In genomic region chr10:133275683-133276092, GRCh38 we compare ENCODE assay signal across 8 cellular contexts. TPM values are rescaled to one million over a fixed set of nuclear protein-coding genes. Genes with fewer than 3 reads are reported as not detected.
DNase-seq lines count a peak whose midpoint lies in the region; ATAC-seq and TF ChIP-seq lines count a peak whose summit lies in the region.

No MANE protein-coding gene starts in this region.

- H3K36me3 ChIP-seq in CD4-positive, alpha-beta memory T cell (ENCODE audit: insufficient read depth, low read length), result peaks cover 22% of the 10 kb centered on the region

- peak overlapping the region; percentile 90 to 94 (median 92) for H3K4me3 Mint-ChIP-seq in CD4-positive, alpha-beta memory T cell
- H3K4me3 Mint-ChIP-seq in activated T-helper 2 cell treated with anti-CD3 and anti-CD28 coated beads, Interferon-gamma antibody, Interleukin-2, Interleukin-4, amounts not matched to agents 10 μg/mL and 5 μg/mL and 100 μg/mL, durations not matched to agents 14 hours and 24 hours and 36 hours (ENCODE audit: low read depth), result peak overlapping the region; percentile 91
- H3K4me3 Mint-ChIP-seq in neural crest cell (peak overlapping the region; percentile 27), osteocyte (ENCODE audit: unreplicated experiment) (no peak overlapping the region)

- peaks cover 15 to 53% (median 35%) of the 10 kb centered on the region in 4 donors for H3K4me1 Mint-ChIP-seq in CD4-positive, alpha-beta memory T cell
- peaks cover 18% of the 10 kb centered on the region for H3K4me1 Mint-ChIP-seq in activated T-helper 2 cell treated with anti-CD3 and anti-CD28 coated beads, Interferon-gamma antibody, Interleukin-2, Interleukin-4, amounts not matched to agents 10 μg/mL and 5 μg/mL and 100 μg/mL, durations not matched to agents 14 hours and 24 hours and 36 hours (ENCODE audit: low read depth)
- H3K4me1 Mint-ChIP-seq in neural crest cell (peaks cover 3% of the 10 kb centered on the region), osteocyte (ENCODE audit: unreplicated experiment) (peaks cover 17% of the 10 kb centered on the region)

- H3K4me1 ChIP-seq in CD4-positive, alpha-beta memory T cell (ENCODE audit: insufficient read depth, low read length), result peaks cover 50% of the 10 kb centered on the region

- ATAC-seq in GM19452 (IDR thresholded peaks at IDR 0.05; ENCODE audit: unreplicated experiment) (peak; percentile 36), HG03460 (IDR thresholded peaks at IDR 0.05; ENCODE audit: unreplicated experiment) (peak; percentile 37)

- no peaks in the 10 kb centered on the region for H3K27me3 ChIP-seq in CD4-positive, alpha-beta memory T cell (ENCODE audit: insufficient read depth, low read length)

- no peaks in the 10 kb centered on the region for H3K9me3 ChIP-seq in CD4-positive, alpha-beta memory T cell (ENCODE audit: control insufficient read depth in 1 of 2, low read length in 2 of 2)

- H3K9me3 Mint-ChIP-seq in CD4-positive, alpha-beta memory T cell, result no peaks in the 10 kb centered on the region
- no peaks in the 10 kb centered on the region for H3K9me3 Mint-ChIP-seq in activated T-helper 2 cell treated with anti-CD3 and anti-CD28 coated beads, Interferon-gamma antibody, Interleukin-2, Interleukin-4, amounts not matched to agents 10 μg/mL and 5 μg/mL and 100 μg/mL, durations not matched to agents 14 hours and 24 hours and 36 hours
- H3K9me3 Mint-ChIP-seq in neural crest cell, result no peaks in the 10 kb centered on the region
- no peaks in the 10 kb centered on the region for H3K9me3 Mint-ChIP-seq in osteocyte (ENCODE audit: unreplicated experiment)

- peak overlapping the region; percentile 91 to 92 for H3K4me3 ChIP-seq in CD4-positive, alpha-beta memory T cell (ENCODE audit: low read length in 2 of 2)

- no peaks in the 10 kb centered on the region for H3K27me3 Mint-ChIP-seq in CD4-positive, alpha-beta memory T cell
- H3K27me3 Mint-ChIP-seq in activated T-helper 2 cell treated with anti-CD3 and anti-CD28 coated beads, Interferon-gamma antibody, Interleukin-2, Interleukin-4, amounts not matched to agents 10 μg/mL and 5 μg/mL and 100 μg/mL, durations not matched to agents 14 hours and 24 hours and 36 hours (ENCODE audit: low read depth), result no peaks in the 10 kb centered on the region
- H3K27me3 Mint-ChIP-seq in neural crest cell (ENCODE audit: low read depth) (peaks cover 19% of the 10 kb centered on the region), osteocyte (ENCODE audit: unreplicated experiment) (no peaks in the 10 kb centered on the region)

- no peak for TF ChIP-seq CTCF in neural crest cell (conservative IDR thresholded peaks at IDR 0.05)
- no peak for TF ChIP-seq CTCF in osteocyte (IDR thresholded peaks at IDR 0.05)

- intact Hi-C loops in CD4-positive, alpha-beta memory T cell (cut with micrococcal nuclease), result loop anchor here (1.0 to 2.0 kb wide), 4 partner anchors 11 to 131 kb away; partner anchors contain the start of genes TUBGCP2 and ZNF511
- intact Hi-C loops in activated T-helper 2 cell treated with anti-CD3 and anti-CD28 coated beads, Interferon-gamma antibody, Interleukin-2, Interleukin-4, amounts not matched to agents 10 μg/mL and 5 μg/mL and 100 μg/mL, durations not matched to agents 14 hours and 24 hours and 36 hours (cut with micrococcal nuclease), result loop anchor here (1.0 kb wide), 4 partner anchors 14 to 131 kb away; partner anchors contain the start of genes TUBGCP2 and ZNF511

- peak in 4 of 5 donors; percentile 34 to 70 (median 43) for DNase-seq in CD4-positive, alpha-beta memory T cell
- DNase-seq in activated T-helper 2 cell treated with anti-CD3 and anti-CD28 coated beads, Interferon-gamma antibody, Interleukin-2, Interleukin-4, amounts not matched to agents 10 μg/mL and 5 μg/mL and 100 μg/mL, durations not matched to agents 14 hours and 24 hours and 36 hours (ENCODE audit: low spot score), result peak; percentile 33
- no peak for DNase-seq in neural crest cell (ENCODE audit: low read depth, low spot score)
- no peak for DNase-seq in D341Med (ENCODE audit: low spot score)
- no peak for DNase-seq in middle frontal gyrus (ENCODE audit: extremely low spot score, low spot score)
- DNase-seq in osteocyte (ENCODE audit: extremely low spot score, unreplicated experiment), result no peak

- CTCF ChIA-PET in CD4-positive, alpha-beta memory T cell (lab: Charles Lee; ENCODE audit: partially characterized antibody), result interaction anchor here (1.0 to 3.4 kb wide), 6 partner anchors 11 to 54 kb away, joined by 4 to 19 read pairs (median 6); no protein-coding TSS in a partner anchor

- POLR2A ChIA-PET in CD4-positive, alpha-beta memory T cell (lab: Charles Lee; ENCODE audit: partially characterized antibody), result interaction anchor here (0.7 to 11.6 kb wide), 6 partner anchors 14 to 114 kb away, joined by 3 to 236 read pairs (median 5); partner anchors contain the start of gene CALY

- H3K27ac ChIP-seq in CD4-positive, alpha-beta memory T cell (ENCODE audit: low read depth, low read length), result peak overlapping the region; percentile 99

- peak overlapping the region; percentile 94 to 98 (median 97) for H3K27ac Mint-ChIP-seq in CD4-positive, alpha-beta memory T cell
- H3K27ac Mint-ChIP-seq in activated T-helper 2 cell treated with anti-CD3 and anti-CD28 coated beads, Interferon-gamma antibody, Interleukin-2, Interleukin-4, amounts not matched to agents 10 μg/mL and 5 μg/mL and 100 μg/mL, durations not matched to agents 14 hours and 24 hours and 36 hours, result peak overlapping the region; percentile 84
- H3K27ac Mint-ChIP-seq in neural crest cell (ENCODE audit: unreplicated experiment) (no peak overlapping the region), osteocyte (ENCODE audit: unreplicated experiment) (no peak overlapping the region)

- peaks cover 0 to 33% of the 10 kb centered on the region in 2 donors for H3K36me3 Mint-ChIP-seq in CD4-positive, alpha-beta memory T cell
- peaks cover 37% of the 10 kb centered on the region for H3K36me3 Mint-ChIP-seq in activated T-helper 2 cell treated with anti-CD3 and anti-CD28 coated beads, Interferon-gamma antibody, Interleukin-2, Interleukin-4, amounts not matched to agents 10 μg/mL and 5 μg/mL and 100 μg/mL, durations not matched to agents 14 hours and 24 hours and 36 hours (ENCODE audit: low read depth)
- H3K36me3 Mint-ChIP-seq in neural crest cell (ENCODE audit: low read depth) (no peaks in the 10 kb centered on the region), osteocyte (ENCODE audit: unreplicated experiment) (no peaks in the 10 kb centered on the region)

RNA-seq across cellular contexts. Expression of gene ADAM8, which starts 1.0 kb away (rescaled TPM):
- total RNA-seq in CD4-positive, alpha-beta memory T cell, result 10 to 100 TPM; 87.2 to 90.3 TPM
- polyA plus RNA-seq in CD4-positive, alpha-beta memory T cell, result 10 to 100 TPM; 63.9 to 97.8 TPM
- total RNA-seq in activated T-helper 2 cell treated with anti-CD3 and anti-CD28 coated beads, Interferon-gamma antibody, Interleukin-2, Interleukin-4, amounts not matched to agents 10 μg/mL and 5 μg/mL and 100 μg/mL, durations not matched to agents 14 hours and 24 hours and 36 hours, result 214 and 220 TPM in 2 replicates
- 3.6 and 4.5 TPM in 2 replicates for total RNA-seq in neural crest cell
- 2.9 and 6.0 TPM in 2 replicates for total RNA-seq in osteocyte

RNA-seq across cellular contexts. Expression of gene TUBGCP2, which starts 33.0 kb away (rescaled TPM):
- 10 to 100 TPM; 66.5 to 74.0 TPM for total RNA-seq in CD4-positive, alpha-beta memory T cell
- 10 to 100 TPM; 14.1 to 40.8 TPM for polyA plus RNA-seq in CD4-positive, alpha-beta memory T cell
- 60.4 and 64.7 TPM in 2 replicates for total RNA-seq in activated T-helper 2 cell treated with anti-CD3 and anti-CD28 coated beads, Interferon-gamma antibody, Interleukin-2, Interleukin-4, amounts not matched to agents 10 μg/mL and 5 μg/mL and 100 μg/mL, durations not matched to agents 14 hours and 24 hours and 36 hours
- total RNA-seq in neural crest cell (70.0 and 72.0 TPM in 2 replicates), osteocyte (67.2 and 75.2 TPM in 2 replicates)

RNA-seq across cellular contexts. Expression of gene ZNF511, which starts 33.0 kb away (rescaled TPM):
- 10 to 100 TPM; 31.5 to 33.1 TPM for total RNA-seq in CD4-positive, alpha-beta memory T cell
- polyA plus RNA-seq in CD4-positive, alpha-beta memory T cell, result 100 to 1,000 TPM in 1 of 2 donors, 10 to 100 TPM in 1; 69.0 to 107 TPM
- total RNA-seq in activated T-helper 2 cell treated with anti-CD3 and anti-CD28 coated beads, Interferon-gamma antibody, Interleukin-2, Interleukin-4, amounts not matched to agents 10 μg/mL and 5 μg/mL and 100 μg/mL, durations not matched to agents 14 hours and 24 hours and 36 hours, result 88.4 and 89.7 TPM in 2 replicates
- total RNA-seq in neural crest cell (62.7 and 75.6 TPM in 2 replicates), osteocyte (35.1 and 39.1 TPM in 2 replicates)

RNA-seq across cellular contexts. Expression of gene VENTX, which starts 38.0 kb away (rescaled TPM):
- not detected for total RNA-seq in CD4-positive, alpha-beta memory T cell
- not detected for polyA plus RNA-seq in CD4-positive, alpha-beta memory T cell
- total RNA-seq in activated T-helper 2 cell treated with anti-CD3 and anti-CD28 coated beads, Interferon-gamma antibody, Interleukin-2, Interleukin-4, amounts not matched to agents 10 μg/mL and 5 μg/mL and 100 μg/mL, durations not matched to agents 14 hours and 24 hours and 36 hours, result 0.07 TPM in 1 of 2 replicates, not detected in the other
- total RNA-seq in neural crest cell, result not detected in 2 replicates
- not detected in 2 replicates for total RNA-seq in osteocyte

RNA-seq across cellular contexts. Expression of gene UTF1, which starts 45.7 kb away (rescaled TPM):
- total RNA-seq in CD4-positive, alpha-beta memory T cell, result not detected
- not detected for polyA plus RNA-seq in CD4-positive, alpha-beta memory T cell
- 0.16 and 0.28 TPM in 2 replicates for total RNA-seq in activated T-helper 2 cell treated with anti-CD3 and anti-CD28 coated beads, Interferon-gamma antibody, Interleukin-2, Interleukin-4, amounts not matched to agents 10 μg/mL and 5 μg/mL and 100 μg/mL, durations not matched to agents 14 hours and 24 hours and 36 hours
- total RNA-seq in neural crest cell (not detected in 2 replicates), osteocyte (not detected in 2 replicates)

Comparison
In these comparisons a context has a peak if more than half of its experiments do, and no peak if none do; other contexts are left out.
1. DNase-seq: peak in CD4-positive, alpha-beta memory T cell (4 of 5) and activated T-helper 2 cell treated with anti-CD3 and anti-CD28 coated beads, Interferon-gamma antibody, Interleukin-2, Interleukin-4, amounts not matched to agents 10 μg/mL and 5 μg/mL and 100 μg/mL, durations not matched to agents 14 hours and 24 hours and 36 hours (single experiment); none in neural crest cell (single experiment), D341Med (single experiment), middle frontal gyrus (single experiment) and osteocyte (single experiment).
2. H3K27ac Mint-ChIP-seq: peak in CD4-positive, alpha-beta memory T cell (7 of 7) and activated T-helper 2 cell treated with anti-CD3 and anti-CD28 coated beads, Interferon-gamma antibody, Interleukin-2, Interleukin-4, amounts not matched to agents 10 μg/mL and 5 μg/mL and 100 μg/mL, durations not matched to agents 14 hours and 24 hours and 36 hours (single experiment); none in neural crest cell (single experiment) and osteocyte (single experiment).
3. RNA of gene ADAM8, which starts 1.0 kb away (total RNA-seq): 214 to 220 TPM in activated T-helper 2 cell treated with anti-CD3 and anti-CD28 coated beads, Interferon-gamma antibody, Interleukin-2, Interleukin-4, amounts not matched to agents 10 μg/mL and 5 μg/mL and 100 μg/mL, durations not matched to agents 14 hours and 24 hours and 36 hours and 87.2 to 90.3 TPM in CD4-positive, alpha-beta memory T cell; 3.6 to 4.5 TPM in neural crest cell and 2.9 to 6.0 TPM in osteocyte; every median in the first group is over 10 times any median in the second.